In genomic region chr17:6555331-6556120, GRCh38 we compare ENCODE assay signal across 8 cellular contexts. TPM values are rescaled to one million over a fixed set of nuclear protein-coding genes. Genes with fewer than 3 reads are reported as not detected.
A peak's percentile ranks its signal among the peaks of the same experiment; 100 is the strongest.
DNase-seq lines count a peak whose midpoint lies in the region; ATAC-seq and TF ChIP-seq lines count a peak whose summit lies in the region.

No MANE protein-coding gene starts in this region.

- peaks cover 9% of the 10 kb centered on the region for H3K27me3 Mint-ChIP-seq in chondrocyte (ENCODE audit: low read depth)
- peaks cover 54% of the 10 kb centered on the region for H3K27me3 Mint-ChIP-seq in activated CD8-positive, alpha-beta memory T cell treated with anti-CD3 and anti-CD28 coated beads, Interleukin-2, amount 10 ng/mL, durations not matched to agents 7 days and 5 days

- H3K36me3 ChIP-seq in BJ (ENCODE audit: control insufficient read depth, insufficient read depth, low read length) (no peaks in the 10 kb centered on the region), testis (ENCODE audit: low read depth, missing control alignments) (no peaks in the 10 kb centered on the region)

- TF ChIP-seq CTCF in BJ (IDR thresholded peaks at IDR 0.05; ENCODE audit: insufficient read depth, low read depth, low read length) (no peak), chondrocyte (IDR thresholded peaks at IDR 0.05) (peak; percentile 42), lower leg skin (IDR thresholded peaks at IDR 0.05) (no peak), testis (IDR thresholded peaks at IDR 0.05) (no peak)

- ATAC-seq in GM19397 (IDR thresholded peaks at IDR 0.05; ENCODE audit: unreplicated experiment) (no peak), GM18505 (IDR thresholded peaks at IDR 0.05; ENCODE audit: unreplicated experiment) (no peak)
- no peak for ATAC-seq in activated CD8-positive, alpha-beta memory T cell treated with anti-CD3 and anti-CD28 coated beads, Interleukin-2, amount 10 ng/mL, durations not matched to agents 7 days and 5 days

- peaks cover 19% of the 10 kb centered on the region for H3K4me1 Mint-ChIP-seq in chondrocyte (ENCODE audit: low read depth)
- H3K4me1 Mint-ChIP-seq in activated CD8-positive, alpha-beta memory T cell treated with anti-CD3 and anti-CD28 coated beads, Interleukin-2, amount 10 ng/mL, durations not matched to agents 7 days and 5 days, result peaks cover 4% of the 10 kb centered on the region

- DNase-seq in BJ (ENCODE audit: low read depth) (no peak), LoVo (ENCODE audit: low spot score) (peak; percentile 27), chondrocyte (ENCODE audit: low spot score) (no peak), lower leg skin (ENCODE audit: low spot score in 2 of 2) (no peak), testis (peak; percentile 43)
- no peak for DNase-seq in activated CD8-positive, alpha-beta memory T cell treated with anti-CD3 and anti-CD28 coated beads, Interleukin-2, amount 10 ng/mL, durations not matched to agents 7 days and 5 days

- no peak overlapping the region for H3K27ac ChIP-seq in testis

- 2% methylated on average over 36 to 48 of the region's 56 CpGs for WGBS in lower leg skin, 2 donors
- WGBS in testis, 2 donors, result 6 to 11% methylated on average over 6 to 24 of the region's 56 CpGs

- intact Hi-C loops in lower leg skin (cut with DNase I; ENCODE audit: low total_unique reads), result no loop called here
- intact Hi-C loops in testis (cut with DNase I; ENCODE audit: low total_unique reads), result no loop called here

- peaks cover 16% of the 10 kb centered on the region for H3K27me3 ChIP-seq in BJ (ENCODE audit: control insufficient read depth, insufficient read depth, low read length)
- H3K27me3 ChIP-seq in testis, result no peaks in the 10 kb centered on the region

- H3K4me3 ChIP-seq in BJ (ENCODE audit: low read depth, low read length) (peak overlapping the region; percentile 40), lower leg skin (ENCODE audit: low read depth, poor library complexity, severe bottlenecking) (peak overlapping the region; percentile 18), testis (peak overlapping the region; percentile 57 to 60)

- peak overlapping the region; percentile 77 for H3K4me3 Mint-ChIP-seq in chondrocyte (ENCODE audit: unreplicated experiment)
- H3K4me3 Mint-ChIP-seq in activated CD8-positive, alpha-beta memory T cell treated with anti-CD3 and anti-CD28 coated beads, Interleukin-2, amount 10 ng/mL, durations not matched to agents 7 days and 5 days, result no peak overlapping the region

- TF ChIP-seq POLR2A in lower leg skin (IDR thresholded peaks at IDR 0.05) (no peak), testis (IDR thresholded peaks at IDR 0.05) (no peak), GM18505 (IDR thresholded peaks at IDR 0.05; ENCODE audit: borderline replicate concordance, extremely low read depth, insufficient read depth, insufficient read length) (no peak)

- POLR2A ChIA-PET in BJ (lab: Charles Lee), result no interaction called here

- CTCF ChIA-PET in BJ (lab: Yijun Ruan, JAX), result interaction anchor here (1.4 kb wide), 1 partner anchor 83 kb away, joined by 3 read pairs; no protein-coding TSS in a partner anchor
- CTCF ChIA-PET in activated CD8-positive, alpha-beta memory T cell treated with anti-CD3 and anti-CD28 coated beads, Interleukin-2, amount 10 ng/mL, durations not matched to agents 7 days and 5 days (lab: Charles Lee), result no interaction called here

- H3K27ac Mint-ChIP-seq in chondrocyte (ENCODE audit: unreplicated experiment), result no peak overlapping the region
- H3K27ac Mint-ChIP-seq in activated CD8-positive, alpha-beta memory T cell treated with anti-CD3 and anti-CD28 coated beads, Interleukin-2, amount 10 ng/mL, durations not matched to agents 7 days and 5 days, result no peak overlapping the region

- no peaks in the 10 kb centered on the region for H3K9me3 Mint-ChIP-seq in chondrocyte (ENCODE audit: low read depth)
- H3K9me3 Mint-ChIP-seq in activated CD8-positive, alpha-beta memory T cell treated with anti-CD3 and anti-CD28 coated beads, Interleukin-2, amount 10 ng/mL, durations not matched to agents 7 days and 5 days (ENCODE audit: low read depth), result no peaks in the 10 kb centered on the region

- no peaks in the 10 kb centered on the region for H3K36me3 Mint-ChIP-seq in chondrocyte (ENCODE audit: low read depth)
- no peaks in the 10 kb centered on the region for H3K36me3 Mint-ChIP-seq in activated CD8-positive, alpha-beta memory T cell treated with anti-CD3 and anti-CD28 coated beads, Interleukin-2, amount 10 ng/mL, durations not matched to agents 7 days and 5 days

- H3K4me1 ChIP-seq in testis, result peaks cover 31% of the 10 kb centered on the region

- no peaks in the 10 kb centered on the region for H3K9me3 ChIP-seq in testis

RNA-seq across cellular contexts. Expression of gene PITPNM3, which starts 0.8 kb away (rescaled TPM):
- 0.39 and 0.64 TPM in 2 replicates for polyA plus RNA-seq in BJ (2011; rRNA removed)
- 0.87 and 1.2 TPM in 2 replicates for polyA minus RNA-seq in BJ (2011; rRNA and poly(A)+ RNA removed)
- total RNA-seq in chondrocyte, result 5.3 to 5.7 TPM (median 5.5 TPM) in 3 replicates
- total RNA-seq in lower leg skin, result 10 to 100 TPM; 11.9 to 19.5 (median 16.3) TPM
- 1 to 10 TPM; 6.7 to 7.3 TPM for total RNA-seq in testis
- polyA plus RNA-seq in testis (ENCODE audit: insufficient read depth, low read depth, low replicate concordance), result 6.3 TPM
- total RNA-seq in activated CD8-positive, alpha-beta memory T cell treated with anti-CD3 and anti-CD28 coated beads, Interleukin-2, amount 10 ng/mL, durations not matched to agents 7 days and 5 days, result under 1 TPM; 0.37 to 0.76 TPM

Comparison
In these comparisons a context has a peak if more than half of its experiments do, and no peak if none do; other contexts are left out.
1. DNase-seq: peak in LoVo (single experiment) and testis (single experiment); none in BJ (single experiment), chondrocyte (single experiment), lower leg skin (0 of 2) and activated CD8-positive, alpha-beta memory T cell treated with anti-CD3 and anti-CD28 coated beads, Interleukin-2, amount 10 ng/mL, durations not matched to agents 7 days and 5 days (single experiment).
2. Peak in every context shown above with its lines, with median percentiles within 50 percentile points of each other: H3K4me3 ChIP-seq.